Comparison of ENCODE assay signal across 1 cellular context in the genomic region with DNA sequence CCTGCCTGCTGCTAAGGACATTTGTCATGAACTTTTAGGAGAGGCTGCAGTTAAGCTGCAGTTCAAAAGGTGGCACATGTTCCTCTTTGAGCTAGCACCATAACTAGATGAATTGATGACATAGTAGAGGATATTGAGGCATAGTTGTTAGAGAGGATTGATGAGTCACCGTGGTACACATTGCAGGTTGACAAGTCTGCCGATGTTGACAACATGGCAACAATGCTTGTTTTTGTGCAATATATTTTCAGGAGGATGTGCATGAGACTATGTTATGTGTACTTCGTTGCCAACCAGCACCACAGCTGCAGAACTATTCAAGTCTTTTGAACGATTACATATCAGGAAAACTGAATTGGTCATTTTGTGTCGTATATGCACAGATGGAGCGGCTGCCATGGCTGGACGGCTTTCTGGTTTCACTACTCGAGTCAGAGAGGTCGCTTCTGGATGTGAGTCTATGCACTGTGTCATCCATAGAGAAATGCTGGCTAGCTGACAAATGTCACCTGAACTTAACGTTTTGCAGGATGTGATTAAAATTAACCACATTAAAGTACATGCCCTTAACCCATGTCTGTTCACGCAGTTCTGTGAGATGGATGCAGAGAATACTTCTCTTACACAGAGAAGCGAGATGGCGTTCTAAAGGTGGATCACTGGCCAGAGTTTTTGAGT.
TF ChIP-seq lines count a peak whose summit lies in the region.

No MANE protein-coding gene starts in this region.

TF ChIP-seq in GM23338, 12 proteins besides CTCF, POLR2A, EP300 and RAD21 (continued from another document):
- TF ChIP-seq, protein P1, sequence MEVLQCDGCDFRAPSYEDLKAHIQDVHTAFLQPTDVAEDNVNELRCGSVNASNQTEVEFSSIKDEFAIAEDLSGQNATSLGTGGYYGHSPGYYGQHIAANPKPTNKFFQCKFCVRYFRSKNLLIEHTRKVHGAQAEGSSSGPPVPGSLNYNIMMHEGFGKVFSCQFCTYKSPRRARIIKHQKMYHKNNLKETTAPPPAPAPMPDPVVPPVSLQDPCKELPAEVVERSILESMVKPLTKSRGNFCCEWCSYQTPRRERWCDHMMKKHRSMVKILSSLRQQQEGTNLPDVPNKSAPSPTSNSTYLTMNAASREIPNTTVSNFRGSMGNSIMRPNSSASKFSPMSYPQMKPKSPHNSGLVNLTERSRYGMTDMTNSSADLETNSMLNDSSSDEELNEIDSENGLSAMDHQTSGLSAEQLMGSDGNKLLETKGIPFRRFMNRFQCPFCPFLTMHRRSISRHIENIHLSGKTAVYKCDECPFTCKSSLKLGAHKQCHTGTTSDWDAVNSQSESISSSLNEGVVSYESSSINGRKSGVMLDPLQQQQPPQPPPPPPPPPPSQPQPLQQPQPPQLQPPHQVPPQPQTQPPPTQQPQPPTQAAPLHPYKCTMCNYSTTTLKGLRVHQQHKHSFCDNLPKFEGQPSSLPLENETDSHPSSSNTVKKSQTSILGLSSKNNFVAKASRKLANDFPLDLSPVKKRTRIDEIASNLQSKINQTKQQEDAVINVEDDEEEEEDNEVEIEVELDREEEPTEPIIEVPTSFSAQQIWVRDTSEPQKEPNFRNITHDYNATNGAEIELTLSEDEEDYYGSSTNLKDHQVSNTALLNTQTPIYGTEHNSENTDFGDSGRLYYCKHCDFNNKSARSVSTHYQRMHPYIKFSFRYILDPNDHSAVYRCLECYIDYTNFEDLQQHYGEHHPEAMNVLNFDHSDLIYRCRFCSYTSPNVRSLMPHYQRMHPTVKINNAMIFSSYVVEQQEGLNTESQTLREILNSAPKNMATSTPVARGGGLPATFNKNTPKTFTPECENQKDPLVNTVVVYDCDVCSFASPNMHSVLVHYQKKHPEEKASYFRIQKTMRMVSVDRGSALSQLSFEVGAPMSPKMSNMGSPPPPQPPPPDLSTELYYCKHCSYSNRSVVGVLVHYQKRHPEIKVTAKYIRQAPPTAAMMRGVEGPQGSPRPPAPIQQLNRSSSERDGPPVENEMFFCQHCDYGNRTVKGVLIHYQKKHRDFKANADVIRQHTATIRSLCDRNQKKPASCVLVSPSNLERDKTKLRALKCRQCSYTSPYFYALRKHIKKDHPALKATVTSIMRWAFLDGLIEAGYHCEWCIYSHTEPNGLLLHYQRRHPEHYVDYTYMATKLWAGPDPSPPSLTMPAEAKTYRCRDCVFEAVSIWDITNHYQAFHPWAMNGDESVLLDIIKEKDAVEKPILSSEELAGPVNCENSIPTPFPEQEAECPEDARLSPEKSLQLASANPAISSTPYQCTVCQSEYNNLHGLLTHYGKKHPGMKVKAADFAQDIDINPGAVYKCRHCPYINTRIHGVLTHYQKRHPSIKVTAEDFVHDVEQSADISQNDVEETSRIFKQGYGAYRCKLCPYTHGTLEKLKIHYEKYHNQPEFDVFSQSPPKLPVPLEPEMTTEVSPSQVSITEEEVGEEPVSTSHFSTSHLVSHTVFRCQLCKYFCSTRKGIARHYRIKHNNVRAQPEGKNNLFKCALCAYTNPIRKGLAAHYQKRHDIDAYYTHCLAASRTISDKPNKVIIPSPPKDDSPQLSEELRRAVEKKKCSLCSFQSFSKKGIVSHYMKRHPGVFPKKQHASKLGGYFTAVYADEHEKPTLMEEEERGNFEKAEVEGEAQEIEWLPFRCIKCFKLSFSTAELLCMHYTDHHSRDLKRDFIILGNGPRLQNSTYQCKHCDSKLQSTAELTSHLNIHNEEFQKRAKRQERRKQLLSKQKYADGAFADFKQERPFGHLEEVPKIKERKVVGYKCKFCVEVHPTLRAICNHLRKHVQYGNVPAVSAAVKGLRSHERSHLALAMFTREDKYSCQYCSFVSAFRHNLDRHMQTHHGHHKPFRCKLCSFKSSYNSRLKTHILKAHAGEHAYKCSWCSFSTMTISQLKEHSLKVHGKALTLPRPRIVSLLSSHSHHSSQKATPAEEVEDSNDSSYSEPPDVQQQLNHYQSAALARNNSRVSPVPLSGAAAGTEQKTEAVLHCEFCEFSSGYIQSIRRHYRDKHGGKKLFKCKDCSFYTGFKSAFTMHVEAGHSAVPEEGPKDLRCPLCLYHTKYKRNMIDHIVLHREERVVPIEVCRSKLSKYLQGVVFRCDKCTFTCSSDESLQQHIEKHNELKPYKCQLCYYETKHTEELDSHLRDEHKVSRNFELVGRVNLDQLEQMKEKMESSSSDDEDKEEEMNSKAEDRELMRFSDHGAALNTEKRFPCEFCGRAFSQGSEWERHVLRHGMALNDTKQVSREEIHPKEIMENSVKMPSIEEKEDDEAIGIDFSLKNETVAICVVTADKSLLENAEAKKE (CRISPR knock-in tag; IDR thresholded peaks at IDR 0.05) = no peak
- TF ChIP-seq EZH2 (IDR thresholded peaks at IDR 0.05; ENCODE audit: low read depth, unreplicated experiment) (no peak), NANOG (IDR thresholded peaks at IDR 0.05; ENCODE audit: borderline replicate concordance) (no peak), CREB1 (CRISPR knock-in tag; IDR thresholded peaks at IDR 0.05; ENCODE audit: low read depth) (no peak), EZH2phosphoT487 (IDR thresholded peaks at IDR 0.05; ENCODE audit: unreplicated experiment) (no peak), STAT1 (IDR thresholded peaks at IDR 0.05; ENCODE audit: unreplicated experiment) (no peak), JUNB (IDR thresholded peaks at IDR 0.05; ENCODE audit: unreplicated experiment) (no peak)
- TF ChIP-seq, protein P2, sequence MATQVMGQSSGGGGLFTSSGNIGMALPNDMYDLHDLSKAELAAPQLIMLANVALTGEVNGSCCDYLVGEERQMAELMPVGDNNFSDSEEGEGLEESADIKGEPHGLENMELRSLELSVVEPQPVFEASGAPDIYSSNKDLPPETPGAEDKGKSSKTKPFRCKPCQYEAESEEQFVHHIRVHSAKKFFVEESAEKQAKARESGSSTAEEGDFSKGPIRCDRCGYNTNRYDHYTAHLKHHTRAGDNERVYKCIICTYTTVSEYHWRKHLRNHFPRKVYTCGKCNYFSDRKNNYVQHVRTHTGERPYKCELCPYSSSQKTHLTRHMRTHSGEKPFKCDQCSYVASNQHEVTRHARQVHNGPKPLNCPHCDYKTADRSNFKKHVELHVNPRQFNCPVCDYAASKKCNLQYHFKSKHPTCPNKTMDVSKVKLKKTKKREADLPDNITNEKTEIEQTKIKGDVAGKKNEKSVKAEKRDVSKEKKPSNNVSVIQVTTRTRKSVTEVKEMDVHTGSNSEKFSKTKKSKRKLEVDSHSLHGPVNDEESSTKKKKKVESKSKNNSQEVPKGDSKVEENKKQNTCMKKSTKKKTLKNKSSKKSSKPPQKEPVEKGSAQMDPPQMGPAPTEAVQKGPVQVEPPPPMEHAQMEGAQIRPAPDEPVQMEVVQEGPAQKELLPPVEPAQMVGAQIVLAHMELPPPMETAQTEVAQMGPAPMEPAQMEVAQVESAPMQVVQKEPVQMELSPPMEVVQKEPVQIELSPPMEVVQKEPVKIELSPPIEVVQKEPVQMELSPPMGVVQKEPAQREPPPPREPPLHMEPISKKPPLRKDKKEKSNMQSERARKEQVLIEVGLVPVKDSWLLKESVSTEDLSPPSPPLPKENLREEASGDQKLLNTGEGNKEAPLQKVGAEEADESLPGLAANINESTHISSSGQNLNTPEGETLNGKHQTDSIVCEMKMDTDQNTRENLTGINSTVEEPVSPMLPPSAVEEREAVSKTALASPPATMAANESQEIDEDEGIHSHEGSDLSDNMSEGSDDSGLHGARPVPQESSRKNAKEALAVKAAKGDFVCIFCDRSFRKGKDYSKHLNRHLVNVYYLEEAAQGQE (IDR thresholded peaks at IDR 0.05; ENCODE audit: unreplicated experiment) = no peak
